In the genomic region with DNA sequence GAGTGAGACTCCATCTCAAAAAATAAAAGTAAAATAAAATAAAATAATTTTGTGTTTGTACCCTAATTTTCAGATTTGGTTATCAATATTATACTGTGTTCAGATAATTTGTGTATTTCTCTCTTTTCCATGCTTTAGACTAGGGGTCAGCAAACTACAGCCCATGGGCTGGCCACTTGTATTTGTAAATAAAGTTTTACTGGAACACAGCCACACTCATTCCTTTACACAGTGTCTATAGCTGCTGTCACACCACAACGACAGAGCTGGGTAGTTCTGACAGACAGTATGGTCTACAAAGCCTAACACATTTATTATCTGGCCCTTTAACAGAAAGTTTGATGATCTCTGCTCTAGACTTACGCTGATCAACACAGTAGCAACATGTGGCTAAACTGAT, we compare ENCODE assay signal across 3 cellular contexts.
TF ChIP-seq lines count a peak whose summit lies in the region.

No MANE protein-coding gene starts in this region.

TF ChIP-seq in HepG2, 621 proteins besides CTCF, POLR2A, EP300 and RAD21 (continues in another document):
- TF ChIP-seq, protein P1, sequence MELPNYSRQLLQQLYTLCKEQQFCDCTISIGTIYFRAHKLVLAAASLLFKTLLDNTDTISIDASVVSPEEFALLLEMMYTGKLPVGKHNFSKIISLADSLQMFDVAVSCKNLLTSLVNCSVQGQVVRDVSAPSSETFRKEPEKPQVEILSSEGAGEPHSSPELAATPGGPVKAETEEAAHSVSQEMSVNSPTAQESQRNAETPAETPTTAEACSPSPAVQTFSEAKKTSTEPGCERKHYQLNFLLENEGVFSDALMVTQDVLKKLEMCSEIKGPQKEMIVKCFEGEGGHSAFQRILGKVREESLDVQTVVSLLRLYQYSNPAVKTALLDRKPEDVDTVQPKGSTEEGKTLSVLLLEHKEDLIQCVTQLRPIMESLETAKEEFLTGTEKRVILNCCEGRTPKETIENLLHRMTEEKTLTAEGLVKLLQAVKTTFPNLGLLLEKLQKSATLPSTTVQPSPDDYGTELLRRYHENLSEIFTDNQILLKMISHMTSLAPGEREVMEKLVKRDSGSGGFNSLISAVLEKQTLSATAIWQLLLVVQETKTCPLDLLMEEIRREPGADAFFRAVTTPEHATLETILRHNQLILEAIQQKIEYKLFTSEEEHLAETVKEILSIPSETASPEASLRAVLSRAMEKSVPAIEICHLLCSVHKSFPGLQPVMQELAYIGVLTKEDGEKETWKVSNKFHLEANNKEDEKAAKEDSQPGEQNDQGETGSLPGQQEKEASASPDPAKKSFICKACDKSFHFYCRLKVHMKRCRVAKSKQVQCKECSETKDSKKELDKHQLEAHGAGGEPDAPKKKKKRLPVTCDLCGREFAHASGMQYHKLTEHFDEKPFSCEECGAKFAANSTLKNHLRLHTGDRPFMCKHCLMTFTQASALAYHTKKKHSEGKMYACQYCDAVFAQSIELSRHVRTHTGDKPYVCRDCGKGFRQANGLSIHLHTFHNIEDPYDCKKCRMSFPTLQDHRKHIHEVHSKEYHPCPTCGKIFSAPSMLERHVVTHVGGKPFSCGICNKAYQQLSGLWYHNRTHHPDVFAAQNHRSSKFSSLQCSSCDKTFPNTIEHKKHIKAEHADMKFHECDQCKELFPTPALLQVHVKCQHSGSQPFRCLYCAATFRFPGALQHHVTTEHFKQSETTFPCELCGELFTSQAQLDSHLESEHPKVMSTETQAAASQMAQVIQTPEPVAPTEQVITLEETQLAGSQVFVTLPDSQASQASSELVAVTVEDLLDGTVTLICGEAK (IDR thresholded peaks at IDR 0.05): no peak
- TF ChIP-seq, protein P1 (CRISPR knock-in tag; IDR thresholded peaks at IDR 0.05): peak; percentile 56; the same call in 1 of the 2 replicates

TF ChIP-seq in GM12878, 131 proteins besides CTCF, POLR2A, EP300 and RAD21:
- no peak for TF ChIP-seq YBX1 (IDR thresholded peaks at IDR 0.05)
- TF ChIP-seq, protein P1 (IDR thresholded peaks at IDR 0.05; ENCODE audit: borderline replicate concordance): peak; percentile 52; the same call in 1 of the 2 replicates
TF ChIP-seq in GM12878: peak in this region for 1.

TF ChIP-seq in K562, 482 proteins besides CTCF, POLR2A, EP300 and RAD21:
- TF ChIP-seq, protein P1 (IDR thresholded peaks at IDR 0.05): peak; percentile 64
- TF ChIP-seq, protein P1 (CRISPR knock-in tag; IDR thresholded peaks at IDR 0.05): no peak
- TF ChIP-seq ESRRA (IDR thresholded peaks at IDR 0.05; ENCODE audit: borderline replicate concordance, low read depth): no peak
